8 cellular contexts compared by ENCODE assay signal in genomic region chr1:230867119-230867902, GRCh38. TPM values are rescaled to one million over a fixed set of nuclear protein-coding genes. Genes with fewer than 3 reads are reported as not detected.
DNase-seq lines count a peak whose midpoint lies in the region; ATAC-seq, FAIRE-seq and TF ChIP-seq lines count a peak whose summit lies in the region.

No MANE protein-coding gene starts in this region.

- peaks cover 50% of the 10 kb centered on the region for H3K79me2 ChIP-seq in GM23338 (replicated peaks; ENCODE audit: insufficient read depth)

- ATAC-seq in GM23338 = no peak
- ATAC-seq in T-helper 17 cell = no peak
- ATAC-seq in HG03460 (IDR thresholded peaks at IDR 0.05; ENCODE audit: unreplicated experiment) = no peak

- H3K9me3 ChIP-seq in T-helper 17 cell (ENCODE audit: control insufficient read depth, low read length, poor library complexity, severe bottlenecking) (no peaks in the 10 kb centered on the region), prostate gland (no peaks in the 10 kb centered on the region)

- DNase-seq in GM23338 (ENCODE audit: low spot score) (no peak), T-helper 17 cell (no peak), fibroblast of the aortic adventitia (ENCODE audit: low read depth) (peak; percentile 24), prostate gland (ENCODE audit: low spot score) (no peak), posterior cingulate gyrus (no peak), HTR-8/SVneo (ENCODE audit: insufficient read length, low spot score) (no peak)
- no peak for DNase-seq in effector CD4-positive, alpha-beta T cell

- no peak for TF ChIP-seq POLR2A in prostate gland (IDR thresholded peaks at IDR 0.05)

- H3K4me1 ChIP-seq in GM23338 (ENCODE audit: insufficient read depth) = peaks cover 43% of the 10 kb centered on the region
- H3K4me1 ChIP-seq in prostate gland (replicated peaks) = no peaks in the 10 kb centered on the region

- H3F3A ChIP-seq in GM23338 (replicated peaks; ENCODE audit: low read depth) = no peaks in the 10 kb centered on the region

- H3K27ac Mint-ChIP-seq in GM23338 = no peak overlapping the region; the same call in 1 of the 2 replicates
- no peak overlapping the region for H3K27ac Mint-ChIP-seq in T-helper 17 cell

- H3K4me3 ChIP-seq in GM23338 = peak overlapping the region; percentile 88
- peak overlapping the region; percentile 95 for H3K4me3 ChIP-seq in fibroblast of the aortic adventitia (ENCODE audit: low read depth, low read length)
- H3K4me3 ChIP-seq in prostate gland = peak overlapping the region; percentile 92 to 94

- no peaks in the 10 kb centered on the region for H3K9me3 Mint-ChIP-seq in GM23338

- peak overlapping the region; percentile 95 for H2AFZ ChIP-seq in GM23338

- H3K36me3 ChIP-seq in GM23338 (ENCODE audit: insufficient read depth) = no peaks in the 10 kb centered on the region
- H3K36me3 ChIP-seq in prostate gland = no peaks in the 10 kb centered on the region

- 18% methylated on average over 17 of the region's 17 CpGs for WGBS in prostate gland

- H3K4me3 Mint-ChIP-seq in GM23338 = peak overlapping the region; percentile 91
- peak overlapping the region; percentile 92 for H3K4me3 Mint-ChIP-seq in T-helper 17 cell

- H3K4me2 ChIP-seq in GM23338 = peak overlapping the region; percentile 98

- no peaks in the 10 kb centered on the region for H3K9me2 ChIP-seq in GM23338 (ENCODE audit: insufficient read depth)

- no peak for FAIRE-seq in HTR-8/SVneo (lab: Jason Lieb, UNC)

- H3K27ac ChIP-seq in GM23338 (ENCODE audit: low read depth) (no peak overlapping the region), prostate gland (peak overlapping the region; percentile 73 to 81)

- H3K4me1 Mint-ChIP-seq in GM23338 (peaks cover 56% of the 10 kb centered on the region), T-helper 17 cell (peaks cover 23% of the 10 kb centered on the region)

- intact Hi-C loops in prostate gland (cut with DNase I) (loop anchor here (5.0 kb wide), 1 partner anchor 35 kb away; no protein-coding TSS in a partner anchor), posterior cingulate gyrus (cut with DNase I) (no loop called here)

- H3K27me3 ChIP-seq in GM23338 (ENCODE audit: insufficient read depth) (peaks cover 10% of the 10 kb centered on the region), prostate gland (replicated peaks; ENCODE audit: insufficient read depth) (no peaks in the 10 kb centered on the region)

- TF ChIP-seq CTCF in GM23338 (conservative IDR thresholded peaks at IDR 0.05; ENCODE audit: low read depth in 2 of 2) (no peak; a peak in 1 of 4 replicates), fibroblast of the aortic adventitia (IDR thresholded peaks at IDR 0.05; ENCODE audit: insufficient read depth, low read length) (no peak), prostate gland (IDR thresholded peaks at IDR 0.05) (no peak)

- peaks cover 9% of the 10 kb centered on the region; the same call in 1 of the 2 replicates for H4K20me1 ChIP-seq in GM23338 (replicated peaks; ENCODE audit: insufficient read depth)

- H3K27me3 Mint-ChIP-seq in GM23338 (ENCODE audit: insufficient read depth, low read depth, poor library complexity) = peaks cover 8% of the 10 kb centered on the region
- peaks cover 22% of the 10 kb centered on the region for H3K27me3 Mint-ChIP-seq in T-helper 17 cell

- H3K36me3 Mint-ChIP-seq in GM23338 (ENCODE audit: low read depth) (peaks cover 4% of the 10 kb centered on the region; the same call in 1 of the 3 replicates), T-helper 17 cell (ENCODE audit: low read depth) (no peaks in the 10 kb centered on the region)

TF ChIP-seq in GM23338, 12 proteins besides CTCF, POLR2A, EP300 and RAD21:
- TF ChIP-seq STAT1 (IDR thresholded peaks at IDR 0.05; ENCODE audit: unreplicated experiment) (no peak), POLR2AphosphoS5 (IDR thresholded peaks at IDR 0.05; ENCODE audit: low read depth) (no peak), EZH2 (IDR thresholded peaks at IDR 0.05; ENCODE audit: low read depth, unreplicated experiment) (no peak), ZNF462 (CRISPR knock-in tag; IDR thresholded peaks at IDR 0.05) (no peak), ZNF114 (CRISPR knock-in tag; IDR thresholded peaks at IDR 0.05) (no peak), JUNB (IDR thresholded peaks at IDR 0.05; ENCODE audit: unreplicated experiment) (no peak), EZH2phosphoT487 (IDR thresholded peaks at IDR 0.05; ENCODE audit: unreplicated experiment) (no peak), NANOG (IDR thresholded peaks at IDR 0.05; ENCODE audit: borderline replicate concordance) (no peak)

RNA-seq across cellular contexts. Expression of gene C1orf198, which starts 1.0 kb away (rescaled TPM):
- total RNA-seq in GM23338 (2014; rRNA removed; shearing (Covaris generic)) = 46.5 and 46.6 TPM in 2 replicates
- polyA plus RNA-seq in GM23338 (2016; fragmentation: Nextera tagmentation; extraction: Ambion mirVana) = 14.9 and 15.2 TPM in 2 replicates
- 10 to 100 TPM in 1 of 2 donors, 1 to 10 TPM in 1; 3.7 to 20.6 TPM for total RNA-seq in T-helper 17 cell
- 75.6 and 98.9 TPM in 2 replicates for total RNA-seq in fibroblast of the aortic adventitia (ENCODE audit: low replicate concordance)
- total RNA-seq in prostate gland = 10 to 100 TPM; 41.9 to 44.8 TPM
